Comparison of ENCODE assay signal across 8 cellular contexts in the genomic region with DNA sequence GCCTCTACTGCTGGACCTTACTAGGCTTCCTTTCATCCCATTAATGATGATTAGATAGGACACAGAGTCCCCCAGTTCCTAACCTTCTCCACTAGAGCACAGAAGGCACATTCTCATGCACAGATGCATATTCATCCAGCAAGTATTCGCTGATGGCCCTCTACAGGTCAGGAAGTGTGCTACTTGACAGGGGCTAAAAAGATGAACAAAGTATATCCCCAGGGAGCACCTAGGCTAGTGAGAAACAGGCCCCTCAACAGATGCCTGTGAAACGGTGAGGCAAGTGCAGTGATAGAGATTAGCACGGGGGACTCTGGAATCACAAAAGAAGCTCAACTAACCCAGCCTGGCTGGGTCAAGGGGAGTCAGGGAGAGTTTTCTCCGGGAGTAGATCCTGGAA.
DNase-seq lines count a peak whose midpoint lies in the region; ATAC-seq, FAIRE-seq and TF ChIP-seq lines count a peak whose summit lies in the region.

No MANE protein-coding gene starts in this region.

- H3K36me3 ChIP-seq in ascending aorta, result no peaks in the 10 kb centered on the region

- H3K27ac ChIP-seq in ascending aorta, result no peak overlapping the region

- H3K4me3 ChIP-seq in WI38 (ENCODE audit: low read depth, low read length) (no peak overlapping the region), ascending aorta (no peak overlapping the region)

- no peaks in the 10 kb centered on the region for H3K27me3 ChIP-seq in ascending aorta

- no peak overlapping the region for H3K4me3 Mint-ChIP-seq in neural crest cell

- peaks cover 4% of the 10 kb centered on the region for H3K9me3 Mint-ChIP-seq in neural crest cell

- H3K9me3 ChIP-seq in ascending aorta, result no peaks in the 10 kb centered on the region

- peaks cover 8 to 19% of the 10 kb centered on the region in 2 donors for H3K4me1 ChIP-seq in ascending aorta

- intact Hi-C loops in ascending aorta (cut with DNase I), result no loop called here

- DNase-seq in GM12891 (ENCODE audit: insufficient read length, low spot score) (peak; percentile 7), neural crest cell (ENCODE audit: low read depth, low spot score) (no peak), ascending aorta (ENCODE audit: low spot score in 2 of 2) (no peak), NCI-H2081 treated with DMSO at 0.1 percent for 48 hours (lab: John Stamatoyannopoulos, UW) (no peak), NCI-H2227 treated with DMSO at 0.1 percent for 48 hours (lab: John Stamatoyannopoulos, UW) (no peak), cerebellar nuclear complex (lab: John Stamatoyannopoulos, UW) (no peak)

- TF ChIP-seq CTCF in WI38 (IDR thresholded peaks at IDR 0.05; ENCODE audit: low read depth, low read length) (peak; percentile 29; the same call in 1 of the 2 replicates), neural crest cell (conservative IDR thresholded peaks at IDR 0.05) (peak; percentile 43), ascending aorta (IDR thresholded peaks at IDR 0.05) (no peak)

- no peaks in the 10 kb centered on the region for H3K27me3 Mint-ChIP-seq in neural crest cell (ENCODE audit: low read depth)

- peaks cover 3% of the 10 kb centered on the region for H3K36me3 Mint-ChIP-seq in neural crest cell (ENCODE audit: low read depth)

- ATAC-seq in HG03378 (IDR thresholded peaks at IDR 0.05; ENCODE audit: unreplicated experiment), result peak; percentile 45

- no peak overlapping the region for H3K27ac Mint-ChIP-seq in neural crest cell (ENCODE audit: unreplicated experiment)

- peaks cover 50% of the 10 kb centered on the region for H3K4me1 Mint-ChIP-seq in neural crest cell

- no peak for FAIRE-seq in GM12891 (lab: Jason Lieb, UNC)

- TF ChIP-seq POLR2A in GM12891 (IDR thresholded peaks at IDR 0.05; ENCODE audit: low read depth, low read length), result no peak

TF ChIP-seq in GM12891, 5 proteins besides CTCF, POLR2A, EP300 and RAD21:
- TF ChIP-seq POU2F2 (IDR thresholded peaks at IDR 0.05; ENCODE audit: low read depth, low read length) (no peak), PAX5 (IDR thresholded peaks at IDR 0.05; ENCODE audit: insufficient read depth, low read length, severe bottlenecking) (no peak), TAF1 (IDR thresholded peaks at IDR 0.05; ENCODE audit: low read depth, low read length) (no peak), POLR2AphosphoS5 (IDR thresholded peaks at IDR 0.05; ENCODE audit: low read depth, low read length) (no peak), SPI1 (IDR thresholded peaks at IDR 0.05; ENCODE audit: low read depth, low read length) (no peak)

Comparison
In these comparisons a context has a peak if more than half of its experiments do, and no peak if none do; other contexts are left out.
1. CTCF ChIP-seq: peak in WI38 (single experiment) and neural crest cell (single experiment); none in ascending aorta (0 of 3).